20 cellular contexts compared by ENCODE assay signal in the genomic region with DNA sequence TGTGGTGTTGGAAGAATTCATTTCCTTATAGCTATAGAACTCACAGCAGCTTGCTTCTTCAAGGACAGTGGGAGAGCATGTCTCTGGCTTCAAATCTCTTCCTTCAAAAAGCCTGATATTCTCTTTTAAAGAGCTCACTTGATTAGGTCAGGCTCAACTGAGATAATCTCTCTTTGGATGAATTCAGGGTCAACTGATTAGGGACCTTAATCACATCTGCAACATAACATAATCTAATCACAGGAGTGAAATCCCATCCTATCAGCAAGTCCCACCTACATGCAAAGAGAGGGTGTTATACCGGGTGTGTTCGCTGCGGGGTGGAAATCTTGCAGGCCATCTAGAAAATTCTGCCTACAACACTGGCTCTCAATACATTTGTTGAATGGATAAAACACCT.
DNase-seq lines count a peak whose midpoint lies in the region; ATAC-seq and TF ChIP-seq lines count a peak whose summit lies in the region.
"Had no signal": no experiment of that assay in that cellular context is flagged by ENCODE, and none has a peak within 500 bp of the region (broad histone marks: within the 10 kb centered on the region; RNA-seq: fewer than 3 reads in every experiment).

No MANE protein-coding gene starts in this region.

- H3K4me3 ChIP-seq in SK-N-SH (ENCODE audit: low read depth in 2 of 2, low read length in 1 of 2) (no peak overlapping the region), mucosa of descending colon (no peak overlapping the region)
- H3K4me3 ChIP-seq: A549, BLaER1, GM23338 had no signal

- 78% methylated on average over 3 of the region's 3 CpGs for WGBS in SK-N-SH (ENCODE audit: low lambda C conversion rate)

- no peaks in the 10 kb centered on the region for H3K36me3 Mint-ChIP-seq in nephron (ENCODE audit: low read depth)
- H3K36me3 Mint-ChIP-seq: CD14-positive monocyte; CD4-positive, alpha-beta memory T cell had no signal

- H3K9ac ChIP-seq in SK-N-SH: no peak overlapping the region
- H3K9ac ChIP-seq: BLaER1 had no signal

- H3K4me3 Mint-ChIP-seq in nephron: no peak overlapping the region
- H3K4me3 Mint-ChIP-seq: CD14-positive monocyte; CD4-positive, alpha-beta memory T cell; GM23338; HFFc6; IgD-negative memory B cell had no signal

- no peaks in the 10 kb centered on the region for H3F3A ChIP-seq in SK-N-SH (replicated peaks; ENCODE audit: insufficient read depth)

- no peak overlapping the region for H2AFZ ChIP-seq in SK-N-SH (ENCODE audit: low read depth)
- H2AFZ ChIP-seq: GM23338 had no signal

- peaks cover 0 to 6% of the 10 kb centered on the region in 2 experiments; a peak in 1 of 4 replicates for H3K4me1 ChIP-seq in SK-N-SH (ENCODE audit: control insufficient read depth in 1 of 2, insufficient read depth in 2 of 2, low read depth in 1 of 2, low read length in 1 of 2)
- H3K4me1 ChIP-seq in mucosa of descending colon (ENCODE audit: low read depth): no peaks in the 10 kb centered on the region
- H3K4me1 ChIP-seq: A549 had no signal

- ATAC-seq in SK-N-SH treated with all-trans-retinoic acid at 6 μM for 48 hours: no peak
- no peak for ATAC-seq in mucosa of descending colon
- no peak for ATAC-seq in left lobe of liver
- ATAC-seq: A549, GM23338 had no signal

- H3K27ac ChIP-seq in SK-N-SH (ENCODE audit: low read depth in 2 of 2, low read length in 1 of 2): no peak overlapping the region
- H3K27ac ChIP-seq: 22Rv1, A549, BLaER1 had no signal

- intact Hi-C loops in mucosa of descending colon (cut with DNase I, micrococcal nuclease): no loop called here

- H3K9me3 ChIP-seq in SK-N-SH (no peaks in the 10 kb centered on the region), mucosa of descending colon (no peaks in the 10 kb centered on the region)
- H3K9me3 ChIP-seq: A549 had no signal

- no peak for TF ChIP-seq EP300 in SK-N-SH (IDR thresholded peaks at IDR 0.05; ENCODE audit: borderline replicate concordance in 1 of 2, low read depth in 1 of 2, low read length in 1 of 2)

- H3K27me3 ChIP-seq in SK-N-SH (ENCODE audit: insufficient read depth): peaks cover 7% of the 10 kb centered on the region; the same call in 1 of the 2 replicates
- H3K27me3 ChIP-seq: BLaER1 had no signal

- no peaks in the 10 kb centered on the region for H3K9me2 ChIP-seq in SK-N-SH

- no peak for TF ChIP-seq CTCF in SK-N-SH (IDR thresholded peaks at IDR 0.05)
- no peak for TF ChIP-seq CTCF in nephron (IDR thresholded peaks at IDR 0.05; ENCODE audit: unreplicated experiment in 3 of 3)
- no peak for TF ChIP-seq CTCF in mucosa of descending colon (IDR thresholded peaks at IDR 0.05)

- no peak overlapping the region for H3K4me2 ChIP-seq in SK-N-SH
- H3K4me2 ChIP-seq: A549, BLaER1, GM23338 had no signal

- CTCF ChIA-PET in SK-N-SH (lab: Yijun Ruan, JAX): no interaction called here

- peaks cover 60% of the 10 kb centered on the region for H3K4me1 Mint-ChIP-seq in nephron
- H3K4me1 Mint-ChIP-seq: CD14-positive monocyte; CD4-positive, alpha-beta memory T cell; GM23338 had no signal

- no peaks in the 10 kb centered on the region for H3K79me2 ChIP-seq in SK-N-SH (ENCODE audit: insufficient read depth)

- POLR2A ChIA-PET in SK-N-SH (lab: Yijun Ruan, JAX): no interaction called here

- H4K20me1 ChIP-seq in SK-N-SH (ENCODE audit: insufficient read depth): no peaks in the 10 kb centered on the region
- H4K20me1 ChIP-seq: BLaER1 had no signal

- peaks cover 9% of the 10 kb centered on the region for H3K9me3 Mint-ChIP-seq in nephron

- H3K27me3 Mint-ChIP-seq in nephron (ENCODE audit: low read depth): no peaks in the 10 kb centered on the region

- peak overlapping the region; percentile 49 to 63 (median 58) for H3K27ac Mint-ChIP-seq in nephron
- H3K27ac Mint-ChIP-seq: CD14-positive monocyte; CD4-positive, alpha-beta memory T cell; GM23338; HFFc6 had no signal

- H3K36me3 ChIP-seq in SK-N-SH (replicated peaks in 1 of 2; ENCODE audit: control insufficient read depth in 1 of 2, insufficient read depth in 2 of 2, low read length in 1 of 2) (no peaks in the 10 kb centered on the region), mucosa of descending colon (ENCODE audit: low read depth) (no peaks in the 10 kb centered on the region)
- H3K36me3 ChIP-seq: BLaER1 had no signal

- TF ChIP-seq RAD21 in SK-N-SH (IDR thresholded peaks at IDR 0.05; ENCODE audit: low read length): no peak

- DNase-seq in SK-N-SH (no peak), SK-N-DZ (ENCODE audit: low spot score) (peak; percentile 93), RPMI8226 (no peak), mucosa of descending colon (no peak), left lobe of liver (ENCODE audit: low spot score) (no peak)
- DNase-seq: AML-193; CD4-positive, alpha-beta memory T cell; DMS153; DMS79; GDM1; HCEC 1CT; HFFc6 had no signal

TF ChIP-seq in SK-N-SH, 30 proteins besides CTCF, POLR2A, EP300 and RAD21:
- no peak for TF ChIP-seq EZH2phosphoT487 (IDR thresholded peaks at IDR 0.05; ENCODE audit: borderline replicate concordance, low read depth)
- 0 out of 2 replicates have a peak, but pooled peaks have one; percentile 32 for TF ChIP-seq GATA2 (CRISPR knock-in tag; IDR thresholded peaks at IDR 0.05)
TF ChIP-seq in SK-N-SH: peak in this region for 1.

TF ChIP-seq in SK-N-SH treated with all-trans-retinoic acid at 6 μM for 48 hours, 23 proteins besides CTCF, POLR2A, EP300 and RAD21:
- TF ChIP-seq BACH2 (CRISPR knock-in tag; IDR thresholded peaks at IDR 0.05; ENCODE audit: borderline replicate concordance) (no peak), ZNF70 (CRISPR knock-in tag; IDR thresholded peaks at IDR 0.05) (no peak), TSHZ2 (CRISPR knock-in tag; IDR thresholded peaks at IDR 0.05) (no peak), POU6F1 (CRISPR knock-in tag; IDR thresholded peaks at IDR 0.05; ENCODE audit: borderline replicate concordance, low read depth) (no peak), PATZ1 (CRISPR knock-in tag; IDR thresholded peaks at IDR 0.05; ENCODE audit: borderline replicate concordance) (no peak)
- TF ChIP-seq, protein P1, sequence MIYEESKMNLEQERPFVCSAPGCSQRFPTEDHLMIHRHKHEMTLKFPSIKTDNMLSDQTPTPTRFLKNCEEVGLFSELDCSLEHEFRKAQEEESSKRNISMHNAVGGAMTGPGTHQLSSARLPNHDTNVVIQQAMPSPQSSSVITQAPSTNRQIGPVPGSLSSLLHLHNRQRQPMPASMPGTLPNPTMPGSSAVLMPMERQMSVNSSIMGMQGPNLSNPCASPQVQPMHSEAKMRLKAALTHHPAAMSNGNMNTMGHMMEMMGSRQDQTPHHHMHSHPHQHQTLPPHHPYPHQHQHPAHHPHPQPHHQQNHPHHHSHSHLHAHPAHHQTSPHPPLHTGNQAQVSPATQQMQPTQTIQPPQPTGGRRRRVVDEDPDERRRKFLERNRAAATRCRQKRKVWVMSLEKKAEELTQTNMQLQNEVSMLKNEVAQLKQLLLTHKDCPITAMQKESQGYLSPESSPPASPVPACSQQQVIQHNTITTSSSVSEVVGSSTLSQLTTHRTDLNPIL (CRISPR knock-in tag; IDR thresholded peaks at IDR 0.05; ENCODE audit: low read depth): no peak
